In genomic region chr10:49625411-49625810, GRCh38 we compare ENCODE assay signal across 1 cellular context.
TF ChIP-seq lines count a peak whose summit lies in the region.

No MANE protein-coding gene starts in this region.

TF ChIP-seq in HepG2, 621 proteins besides CTCF, POLR2A, EP300 and RAD21:
- TF ChIP-seq ARID2 (CRISPR knock-in tag; IDR thresholded peaks at IDR 0.05; ENCODE audit: borderline replicate concordance) (no peak), ZNF577 (CRISPR knock-in tag; IDR thresholded peaks at IDR 0.05; ENCODE audit: borderline replicate concordance, low read depth) (no peak), KLF6 (CRISPR knock-in tag; IDR thresholded peaks at IDR 0.05) (no peak), ZMYM4 (CRISPR knock-in tag; IDR thresholded peaks at IDR 0.05) (no peak), DMAP1 (CRISPR knock-in tag; IDR thresholded peaks at IDR 0.05) (no peak), REXO4 (CRISPR knock-in tag; IDR thresholded peaks at IDR 0.05; ENCODE audit: borderline replicate concordance) (no peak), ZNF326 (CRISPR knock-in tag; IDR thresholded peaks at IDR 0.05; ENCODE audit: borderline replicate concordance) (no peak), ETV5 (CRISPR knock-in tag; IDR thresholded peaks at IDR 0.05; ENCODE audit: borderline replicate concordance) (no peak), NR2F6 (IDR thresholded peaks at IDR 0.05) (no peak), NR2F6 (CRISPR knock-in tag; IDR thresholded peaks at IDR 0.05) (no peak), SKI (IDR thresholded peaks at IDR 0.05; ENCODE audit: partially characterized antibody) (no peak), TBL1XR1 (IDR thresholded peaks at IDR 0.05; ENCODE audit: borderline replicate concordance, low read length, partially characterized antibody) (no peak), ZSCAN20 (CRISPR knock-in tag; IDR thresholded peaks at IDR 0.05; ENCODE audit: borderline replicate concordance) (no peak), HHEX (CRISPR knock-in tag; IDR thresholded peaks at IDR 0.05) (no peak), ZNF703 (CRISPR knock-in tag; IDR thresholded peaks at IDR 0.05; ENCODE audit: borderline replicate concordance) (no peak)
- TF ChIP-seq, protein P1, sequence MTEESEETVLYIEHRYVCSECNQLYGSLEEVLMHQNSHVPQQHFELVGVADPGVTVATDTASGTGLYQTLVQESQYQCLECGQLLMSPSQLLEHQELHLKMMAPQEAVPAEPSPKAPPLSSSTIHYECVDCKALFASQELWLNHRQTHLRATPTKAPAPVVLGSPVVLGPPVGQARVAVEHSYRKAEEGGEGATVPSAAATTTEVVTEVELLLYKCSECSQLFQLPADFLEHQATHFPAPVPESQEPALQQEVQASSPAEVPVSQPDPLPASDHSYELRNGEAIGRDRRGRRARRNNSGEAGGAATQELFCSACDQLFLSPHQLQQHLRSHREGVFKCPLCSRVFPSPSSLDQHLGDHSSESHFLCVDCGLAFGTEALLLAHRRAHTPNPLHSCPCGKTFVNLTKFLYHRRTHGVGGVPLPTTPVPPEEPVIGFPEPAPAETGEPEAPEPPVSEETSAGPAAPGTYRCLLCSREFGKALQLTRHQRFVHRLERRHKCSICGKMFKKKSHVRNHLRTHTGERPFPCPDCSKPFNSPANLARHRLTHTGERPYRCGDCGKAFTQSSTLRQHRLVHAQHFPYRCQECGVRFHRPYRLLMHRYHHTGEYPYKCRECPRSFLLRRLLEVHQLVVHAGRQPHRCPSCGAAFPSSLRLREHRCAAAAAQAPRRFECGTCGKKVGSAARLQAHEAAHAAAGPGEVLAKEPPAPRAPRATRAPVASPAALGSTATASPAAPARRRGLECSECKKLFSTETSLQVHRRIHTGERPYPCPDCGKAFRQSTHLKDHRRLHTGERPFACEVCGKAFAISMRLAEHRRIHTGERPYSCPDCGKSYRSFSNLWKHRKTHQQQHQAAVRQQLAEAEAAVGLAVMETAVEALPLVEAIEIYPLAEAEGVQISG (CRISPR knock-in tag; IDR thresholded peaks at IDR 0.05): no peak
